Comparison of ENCODE assay signal across 13 cellular contexts in genomic region chr19:13096968-13097330, GRCh38. TPM values are rescaled to one million over a fixed set of nuclear protein-coding genes. Genes with fewer than 3 reads are reported as not detected.
A peak's percentile ranks its signal among the peaks of the same experiment; 100 is the strongest.
DNase-seq lines count a peak whose midpoint lies in the region; ATAC-seq and TF ChIP-seq lines count a peak whose summit lies in the region.
"Had no signal": no experiment of that assay in that cellular context is flagged by ENCODE, and none has a peak within 500 bp of the region (broad histone marks: within the 10 kb centered on the region; RNA-seq: fewer than 3 reads in every experiment).

No MANE protein-coding gene starts in this region.

- no peaks in the 10 kb centered on the region for H3K9me3 Mint-ChIP-seq in CD4-positive, alpha-beta T cell
- no peaks in the 10 kb centered on the region for H3K9me3 Mint-ChIP-seq in osteocyte (ENCODE audit: unreplicated experiment)

- peaks cover 55% of the 10 kb centered on the region for H3K4me1 Mint-ChIP-seq in CD4-positive, alpha-beta T cell (ENCODE audit: low read depth)
- peaks cover 44% of the 10 kb centered on the region for H3K4me1 Mint-ChIP-seq in osteocyte (ENCODE audit: unreplicated experiment)

- H3K27me3 Mint-ChIP-seq in CD4-positive, alpha-beta T cell = peaks cover 30% of the 10 kb centered on the region
- peaks cover 19% of the 10 kb centered on the region for H3K27me3 Mint-ChIP-seq in osteocyte (ENCODE audit: unreplicated experiment)

- no peak for DNase-seq in CD4-positive, alpha-beta T cell
- DNase-seq in KBM-7 = peak; percentile 60
- DNase-seq in colonic mucosa = no peak
- DNase-seq in osteocyte (ENCODE audit: extremely low spot score, unreplicated experiment) = no peak
- no peak for DNase-seq in DMS79 treated with DMSO at 0.1 percent for 48 hours (lab: John Stamatoyannopoulos, UW)
- DNase-seq in mammary epithelial cell = no peak
- DNase-seq in LoVo (ENCODE audit: low spot score) = no peak
- DNase-seq in cerebellar nuclear complex (lab: John Stamatoyannopoulos, UW) = no peak
- DNase-seq: activated naive CD4-positive, alpha-beta T cell; DMS79; GOT3; stimulated activated CD4-positive, alpha-beta T cell treated with anti-CD3 and anti-CD28 coated beads, Interleukin-4, amount 100 ng/mL, for 4 hours had no signal

- CTCF ChIA-PET in CD4-positive, alpha-beta T cell (lab: Charles Lee) = interaction anchor here (1.8 to 4.4 kb wide), 2 partner anchors 119 to 132 kb away, joined by 10 to 83 read pairs; no protein-coding TSS in a partner anchor
- CTCF ChIA-PET in mammary epithelial cell (lab: Charles Lee; ENCODE audit: low non-redundant PET) = no interaction called here

- 90% methylated on average over 18 of the region's 18 CpGs for WGBS in mammary epithelial cell (ENCODE audit: low coverage, missing lambda C conversion rate)

- dilution Hi-C loops in mammary epithelial cell (cut with HindIII; ENCODE audit: low sequenced_read_pairs) = no loop called here

- no peak for TF ChIP-seq CTCF in CD4-positive, alpha-beta T cell (IDR thresholded peaks at IDR 0.05)
- TF ChIP-seq CTCF in colonic mucosa (IDR thresholded peaks at IDR 0.05) (no peak), osteocyte (IDR thresholded peaks at IDR 0.05) (no peak), mammary epithelial cell (conservative IDR thresholded peaks at IDR 0.05 in 1 of 2, IDR thresholded peaks at IDR 0.05 in 1 of 2; ENCODE audit: extremely low read depth in 1 of 2, insufficient read depth in 1 of 2, low read depth in 1 of 2, low read length in 2 of 2) (no peak)

- H3K27ac Mint-ChIP-seq in CD4-positive, alpha-beta T cell = peak overlapping the region; percentile 66
- H3K27ac Mint-ChIP-seq in osteocyte (ENCODE audit: unreplicated experiment) = peak overlapping the region; percentile 23

- in situ Hi-C loops in KBM-7 (cut with MboI; ENCODE audit: low pct_unique_long_range_greater_than_20kb, low sequenced_read_pairs) = loop anchor here (25.0 kb wide), 1 partner anchor 110 kb away; the partner anchor contains the start of gene NFIX
- in situ Hi-C loops in mammary epithelial cell (cut with MboI; ENCODE audit: low sequenced_read_pairs in 2 of 2) = loop anchor here (5.0 to 10.0 kb wide), 2 partner anchors 120 to 122 kb away; no protein-coding TSS in a partner anchor

- H3K4me1 ChIP-seq in colonic mucosa (peaks cover 16% of the 10 kb centered on the region), mammary epithelial cell (ENCODE audit: insufficient read depth, low read length) (peaks cover 2% of the 10 kb centered on the region)

- no peak overlapping the region for H3K27ac ChIP-seq in CD4-positive, alpha-beta T cell (ENCODE audit: low read depth, low read length)
- peak overlapping the region; percentile 36 for H3K27ac ChIP-seq in colonic mucosa
- no peak overlapping the region for H3K27ac ChIP-seq in mammary epithelial cell (ENCODE audit: insufficient read depth, low read depth, low read length)

- H3K4me2 ChIP-seq in mammary epithelial cell (ENCODE audit: insufficient read depth, low read depth, low read length) = no peak overlapping the region

- H3K9ac ChIP-seq in colonic mucosa (ENCODE audit: low read depth in 2 of 2, low read length in 2 of 2) (no peak overlapping the region), mammary epithelial cell (ENCODE audit: insufficient read depth, low read length) (no peak overlapping the region)

- H3K4me3 ChIP-seq in colonic mucosa (no peak overlapping the region), mammary epithelial cell (replicated peaks in 1 of 3; ENCODE audit: insufficient read depth in 1 of 3, low read depth in 2 of 3, low read length in 3 of 3) (no peak overlapping the region)

- no peaks in the 10 kb centered on the region for H4K20me1 ChIP-seq in mammary epithelial cell (ENCODE audit: insufficient read depth, low read length)

- intact Hi-C loops in CD4-positive, alpha-beta T cell (cut with DNase I, micrococcal nuclease) = loop anchor here in 1 of 2 experiments (5.0 kb wide), 1 partner anchor 55 kb away; the partner anchor contains the start of genes IER2 and STX10
- intact Hi-C loops in colonic mucosa (cut with DNase I) = loop anchor here (10.0 kb wide), 1 partner anchor 62 kb away; no protein-coding TSS in a partner anchor
- intact Hi-C loops in mammary epithelial cell (cut with micrococcal nuclease) = no loop called here

- no TSS peak for BruUV-seq in mammary epithelial cell (replicated peaks; lab: Mats Ljungman, UMichigan)

- no peak overlapping the region for H2AFZ ChIP-seq in mammary epithelial cell (ENCODE audit: low read depth, low read length)

- no peak for ATAC-seq in CD4-positive, alpha-beta T cell (ENCODE audit: poor library complexity)

- H3K36me3 ChIP-seq in colonic mucosa (no peaks in the 10 kb centered on the region), mammary epithelial cell (ENCODE audit: insufficient read depth, low read length) (peaks cover 2% of the 10 kb centered on the region)

- H3K79me2 ChIP-seq in mammary epithelial cell (ENCODE audit: insufficient read depth, low read length) = no peaks in the 10 kb centered on the region

- POLR2A ChIA-PET in CD4-positive, alpha-beta T cell (lab: Charles Lee) = interaction anchor here (2.4 kb wide), 1 partner anchor 56 kb away, joined by 9 read pairs; no protein-coding TSS in a partner anchor

- no peaks in the 10 kb centered on the region for H3K36me3 Mint-ChIP-seq in CD4-positive, alpha-beta T cell (ENCODE audit: low read depth)
- peaks cover 5% of the 10 kb centered on the region for H3K36me3 Mint-ChIP-seq in osteocyte (ENCODE audit: unreplicated experiment)

- H3K9me3 ChIP-seq in CD4-positive, alpha-beta T cell (ENCODE audit: control insufficient read depth, low read length) = no peaks in the 10 kb centered on the region
- H3K9me3 ChIP-seq in colonic mucosa (no peaks in the 10 kb centered on the region), mammary epithelial cell (replicated peaks; ENCODE audit: insufficient read depth, low read length) (no peaks in the 10 kb centered on the region)

- peaks cover 23% of the 10 kb centered on the region for H3K27me3 ChIP-seq in CD4-positive, alpha-beta T cell (ENCODE audit: control insufficient read depth, insufficient read depth, low read length)
- no peaks in the 10 kb centered on the region for H3K27me3 ChIP-seq in colonic mucosa
- H3K27me3 ChIP-seq in mammary epithelial cell (ENCODE audit: insufficient read depth, low read length) = no peaks in the 10 kb centered on the region

- H3K4me3 Mint-ChIP-seq in CD4-positive, alpha-beta T cell = peak overlapping the region; percentile 78
- peak overlapping the region; percentile 2 for H3K4me3 Mint-ChIP-seq in osteocyte (ENCODE audit: unreplicated experiment)

RNA-seq across cellular contexts. Expression of gene LYL1, which starts 5.7 kb away (rescaled TPM):
- total RNA-seq in CD4-positive, alpha-beta T cell = 1 to 10 TPM; 1.9 to 2.1 TPM
- total RNA-seq in colonic mucosa = 1 to 10 TPM; 3.6 to 4.5 TPM
- total RNA-seq in osteocyte = not detected in 2 replicates
- total RNA-seq in mammary epithelial cell = not detected
- not detected for polyA plus RNA-seq in mammary epithelial cell
- not detected for polyA minus RNA-seq in mammary epithelial cell
- total RNA-seq: LHCN-M2 had no signal

RNA-seq across cellular contexts. Expression of gene TRMT1, which starts 19.6 kb away (rescaled TPM):
- total RNA-seq in CD4-positive, alpha-beta T cell = 10 to 100 TPM; 60.5 to 63.4 TPM
- 10 to 100 TPM; 17.5 to 40.1 TPM for total RNA-seq in colonic mucosa
- 37.4 and 43.1 TPM in 2 replicates for total RNA-seq in osteocyte
- total RNA-seq in mammary epithelial cell = 10 to 100 TPM; 28.7 to 56.2 TPM
- polyA plus RNA-seq in mammary epithelial cell = 39.3 TPM
- 66.7 TPM for polyA minus RNA-seq in mammary epithelial cell

RNA-seq across cellular contexts. Expression of gene NACC1, which starts 21.1 kb away (rescaled TPM):
- 10 to 100 TPM; 13.0 to 13.5 TPM for total RNA-seq in CD4-positive, alpha-beta T cell
- total RNA-seq in colonic mucosa (100 to 1,000 TPM in 1 of 2 donors, 10 to 100 TPM in 1; 56.7 to 119 TPM), osteocyte (40.4 and 45.1 TPM in 2 replicates), mammary epithelial cell (100 to 1,000 TPM in 1 of 2 donors, 10 to 100 TPM in 1; 76.2 to 106 TPM)
- 90.9 TPM for polyA plus RNA-seq in mammary epithelial cell
- 45.9 TPM for polyA minus RNA-seq in mammary epithelial cell

RNA-seq across cellular contexts. Expression of gene STX10, which starts 53.2 kb away (rescaled TPM):
- 10 to 100 TPM; 40.9 to 43.9 TPM for total RNA-seq in CD4-positive, alpha-beta T cell
- total RNA-seq in colonic mucosa (10 to 100 TPM; 51.0 to 78.2 TPM), osteocyte (48.5 and 50.5 TPM in 2 replicates), mammary epithelial cell (10 to 100 TPM; 33.7 to 48.0 TPM)
- polyA plus RNA-seq in mammary epithelial cell = 67.4 TPM
- polyA minus RNA-seq in mammary epithelial cell = 102 TPM

RNA-seq across cellular contexts. Expression of gene IER2, which starts 53.3 kb away (rescaled TPM):
- 100 to 1,000 TPM; 254 to 255 TPM for total RNA-seq in CD4-positive, alpha-beta T cell
- 100 to 1,000 TPM in 1 of 2 donors, 10 to 100 TPM in 1; 83.4 to 116 TPM for total RNA-seq in colonic mucosa
- 109 and 148 TPM in 2 replicates for total RNA-seq in osteocyte
- 100 to 1,000 TPM in 1 of 2 donors, 10 to 100 TPM in 1; 16.2 to 108 TPM for total RNA-seq in mammary epithelial cell
- polyA plus RNA-seq in mammary epithelial cell = 42.1 TPM
- polyA minus RNA-seq in mammary epithelial cell = 25.5 TPM
